In genomic region chr13:27270594-27271520, GRCh38 we compare ENCODE assay signal across 1 cellular context.
TF ChIP-seq lines count a peak whose summit lies in the region.

TSS of gene RASL11A (plus strand) at chr13:27270830. CDS start at chr13:27270945, 115 bp downstream.

TF ChIP-seq in HepG2, 621 proteins besides CTCF, POLR2A, EP300 and RAD21 (continued from another document and continues in another):
- TF ChIP-seq, protein P1, sequence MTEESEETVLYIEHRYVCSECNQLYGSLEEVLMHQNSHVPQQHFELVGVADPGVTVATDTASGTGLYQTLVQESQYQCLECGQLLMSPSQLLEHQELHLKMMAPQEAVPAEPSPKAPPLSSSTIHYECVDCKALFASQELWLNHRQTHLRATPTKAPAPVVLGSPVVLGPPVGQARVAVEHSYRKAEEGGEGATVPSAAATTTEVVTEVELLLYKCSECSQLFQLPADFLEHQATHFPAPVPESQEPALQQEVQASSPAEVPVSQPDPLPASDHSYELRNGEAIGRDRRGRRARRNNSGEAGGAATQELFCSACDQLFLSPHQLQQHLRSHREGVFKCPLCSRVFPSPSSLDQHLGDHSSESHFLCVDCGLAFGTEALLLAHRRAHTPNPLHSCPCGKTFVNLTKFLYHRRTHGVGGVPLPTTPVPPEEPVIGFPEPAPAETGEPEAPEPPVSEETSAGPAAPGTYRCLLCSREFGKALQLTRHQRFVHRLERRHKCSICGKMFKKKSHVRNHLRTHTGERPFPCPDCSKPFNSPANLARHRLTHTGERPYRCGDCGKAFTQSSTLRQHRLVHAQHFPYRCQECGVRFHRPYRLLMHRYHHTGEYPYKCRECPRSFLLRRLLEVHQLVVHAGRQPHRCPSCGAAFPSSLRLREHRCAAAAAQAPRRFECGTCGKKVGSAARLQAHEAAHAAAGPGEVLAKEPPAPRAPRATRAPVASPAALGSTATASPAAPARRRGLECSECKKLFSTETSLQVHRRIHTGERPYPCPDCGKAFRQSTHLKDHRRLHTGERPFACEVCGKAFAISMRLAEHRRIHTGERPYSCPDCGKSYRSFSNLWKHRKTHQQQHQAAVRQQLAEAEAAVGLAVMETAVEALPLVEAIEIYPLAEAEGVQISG (CRISPR knock-in tag; IDR thresholded peaks at IDR 0.05) = no peak; the same call in 1 of the 2 replicates
- peak; percentile 98 to 99 for TF ChIP-seq HMGXB4 (CRISPR knock-in tag; IDR thresholded peaks at IDR 0.05; ENCODE audit: borderline replicate concordance in 1 of 2, low read depth in 1 of 2)
- 0 out of 2 replicates have a peak, but pooled peaks have one; percentile 54 for TF ChIP-seq ZNF572 (CRISPR knock-in tag; IDR thresholded peaks at IDR 0.05)
- TF ChIP-seq ZC3H13 (CRISPR knock-in tag; IDR thresholded peaks at IDR 0.05) = peak; percentile 88
- TF ChIP-seq ZNF33B (CRISPR knock-in tag; IDR thresholded peaks at IDR 0.05) = peak; percentile 18; the same call in 1 of the 2 replicates
- TF ChIP-seq ATF4 (CRISPR knock-in tag; IDR thresholded peaks at IDR 0.05) = peak in 1 of 2 experiments; percentile 30; a peak in 1 of 4 replicates
- TF ChIP-seq NFE2L2 (IDR thresholded peaks at IDR 0.05; ENCODE audit: low read length) = no peak
- TF ChIP-seq, protein P2, sequence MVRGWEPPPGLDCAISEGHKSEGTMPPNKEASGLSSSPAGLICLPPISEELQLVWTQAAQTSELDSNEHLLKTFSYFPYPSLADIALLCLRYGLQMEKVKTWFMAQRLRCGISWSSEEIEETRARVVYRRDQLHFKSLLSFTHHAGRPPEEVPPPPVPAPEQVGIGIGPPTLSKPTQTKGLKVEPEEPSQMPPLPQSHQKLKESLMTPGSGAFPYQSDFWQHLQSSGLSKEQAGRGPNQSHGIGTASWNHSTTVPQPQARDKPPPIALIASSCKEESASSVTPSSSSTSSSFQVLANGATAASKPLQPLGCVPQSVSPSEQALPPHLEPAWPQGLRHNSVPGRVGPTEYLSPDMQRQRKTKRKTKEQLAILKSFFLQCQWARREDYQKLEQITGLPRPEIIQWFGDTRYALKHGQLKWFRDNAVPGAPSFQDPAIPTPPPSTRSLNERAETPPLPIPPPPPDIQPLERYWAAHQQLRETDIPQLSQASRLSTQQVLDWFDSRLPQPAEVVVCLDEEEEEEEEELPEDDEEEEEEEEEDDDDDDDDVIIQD (CRISPR knock-in tag; IDR thresholded peaks at IDR 0.05; ENCODE audit: low read depth) = no peak
- no peak for TF ChIP-seq HMGA1 (CRISPR knock-in tag; conservative IDR thresholded peaks at IDR 0.05)
- TF ChIP-seq ZKSCAN8 (CRISPR knock-in tag; IDR thresholded peaks at IDR 0.05; ENCODE audit: borderline replicate concordance) = peak; percentile 35; the same call in 1 of the 2 replicates
- peak; percentile 76; the same call in 1 of the 2 replicates for TF ChIP-seq ZNF841 (CRISPR knock-in tag; IDR thresholded peaks at IDR 0.05; ENCODE audit: borderline replicate concordance)
- TF ChIP-seq ZNF772 (CRISPR knock-in tag; IDR thresholded peaks at IDR 0.05) = peak; percentile 59; the same call in 1 of the 2 replicates
- TF ChIP-seq ISX (CRISPR knock-in tag; conservative IDR thresholded peaks at IDR 0.05) = no peak; the same call in 1 of the 2 replicates
- TF ChIP-seq ZBTB20 (CRISPR knock-in tag; IDR thresholded peaks at IDR 0.05; ENCODE audit: borderline replicate concordance, low read depth) = 0 out of 2 replicates have a peak, but pooled peaks have one; percentile 20
- peak; percentile 59 for TF ChIP-seq MXD4 (CRISPR knock-in tag; IDR thresholded peaks at IDR 0.05)
- TF ChIP-seq HNRNPLL (IDR thresholded peaks at IDR 0.05; ENCODE audit: low read depth, low read length, poor library complexity, severe bottlenecking) = peak; percentile 90
- TF ChIP-seq FOXK1 (CRISPR knock-in tag; IDR thresholded peaks at IDR 0.05; ENCODE audit: borderline replicate concordance, low read depth) = no peak
- TF ChIP-seq ZNF513 (CRISPR knock-in tag; conservative IDR thresholded peaks at IDR 0.05) = no peak
- TF ChIP-seq ZNF180 (CRISPR knock-in tag; IDR thresholded peaks at IDR 0.05; ENCODE audit: borderline replicate concordance, low read depth) = no peak
- no peak for TF ChIP-seq NR2F6 (IDR thresholded peaks at IDR 0.05)
- TF ChIP-seq NR2F6 (CRISPR knock-in tag; IDR thresholded peaks at IDR 0.05) = 0 out of 2 replicates have a peak, but pooled peaks have one; percentile 9
- no peak for TF ChIP-seq ZNF251 (CRISPR knock-in tag; IDR thresholded peaks at IDR 0.05)
- TF ChIP-seq KDM5B (CRISPR knock-in tag; IDR thresholded peaks at IDR 0.05; ENCODE audit: borderline replicate concordance) = peak; percentile 68; the same call in 1 of the 2 replicates
- no peak for TF ChIP-seq MAZ (IDR thresholded peaks at IDR 0.05; ENCODE audit: borderline replicate concordance, low read depth, low read length)
- peak; percentile 54; the same call in 1 of the 2 replicates for TF ChIP-seq MAZ (CRISPR knock-in tag; IDR thresholded peaks at IDR 0.05; ENCODE audit: low read depth)
- TF ChIP-seq CHCHD3 (CRISPR knock-in tag; IDR thresholded peaks at IDR 0.05) = no peak
- TF ChIP-seq PRDM4 (CRISPR knock-in tag; IDR thresholded peaks at IDR 0.05; ENCODE audit: borderline replicate concordance) = 0 out of 2 replicates have a peak, but pooled peaks have one; percentile 40
- TF ChIP-seq, protein P3, sequence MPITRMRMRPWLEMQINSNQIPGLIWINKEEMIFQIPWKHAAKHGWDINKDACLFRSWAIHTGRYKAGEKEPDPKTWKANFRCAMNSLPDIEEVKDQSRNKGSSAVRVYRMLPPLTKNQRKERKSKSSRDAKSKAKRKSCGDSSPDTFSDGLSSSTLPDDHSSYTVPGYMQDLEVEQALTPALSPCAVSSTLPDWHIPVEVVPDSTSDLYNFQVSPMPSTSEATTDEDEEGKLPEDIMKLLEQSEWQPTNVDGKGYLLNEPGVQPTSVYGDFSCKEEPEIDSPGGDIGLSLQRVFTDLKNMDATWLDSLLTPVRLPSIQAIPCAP (CRISPR knock-in tag; IDR thresholded peaks at IDR 0.05; ENCODE audit: low read depth) = peak; percentile 64; the same call in 1 of the 2 replicates
- TF ChIP-seq JUND (CRISPR knock-in tag; IDR thresholded peaks at IDR 0.05) = no peak
- TF ChIP-seq, protein P4, sequence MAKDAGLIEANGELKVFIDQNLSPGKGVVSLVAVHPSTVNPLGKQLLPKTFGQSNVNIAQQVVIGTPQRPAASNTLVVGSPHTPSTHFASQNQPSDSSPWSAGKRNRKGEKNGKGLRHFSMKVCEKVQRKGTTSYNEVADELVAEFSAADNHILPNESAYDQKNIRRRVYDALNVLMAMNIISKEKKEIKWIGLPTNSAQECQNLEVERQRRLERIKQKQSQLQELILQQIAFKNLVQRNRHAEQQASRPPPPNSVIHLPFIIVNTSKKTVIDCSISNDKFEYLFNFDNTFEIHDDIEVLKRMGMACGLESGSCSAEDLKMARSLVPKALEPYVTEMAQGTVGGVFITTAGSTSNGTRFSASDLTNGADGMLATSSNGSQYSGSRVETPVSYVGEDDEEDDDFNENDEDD (CRISPR knock-in tag; IDR thresholded peaks at IDR 0.05; ENCODE audit: borderline replicate concordance) = peak; percentile 66
- TF ChIP-seq, protein P5, sequence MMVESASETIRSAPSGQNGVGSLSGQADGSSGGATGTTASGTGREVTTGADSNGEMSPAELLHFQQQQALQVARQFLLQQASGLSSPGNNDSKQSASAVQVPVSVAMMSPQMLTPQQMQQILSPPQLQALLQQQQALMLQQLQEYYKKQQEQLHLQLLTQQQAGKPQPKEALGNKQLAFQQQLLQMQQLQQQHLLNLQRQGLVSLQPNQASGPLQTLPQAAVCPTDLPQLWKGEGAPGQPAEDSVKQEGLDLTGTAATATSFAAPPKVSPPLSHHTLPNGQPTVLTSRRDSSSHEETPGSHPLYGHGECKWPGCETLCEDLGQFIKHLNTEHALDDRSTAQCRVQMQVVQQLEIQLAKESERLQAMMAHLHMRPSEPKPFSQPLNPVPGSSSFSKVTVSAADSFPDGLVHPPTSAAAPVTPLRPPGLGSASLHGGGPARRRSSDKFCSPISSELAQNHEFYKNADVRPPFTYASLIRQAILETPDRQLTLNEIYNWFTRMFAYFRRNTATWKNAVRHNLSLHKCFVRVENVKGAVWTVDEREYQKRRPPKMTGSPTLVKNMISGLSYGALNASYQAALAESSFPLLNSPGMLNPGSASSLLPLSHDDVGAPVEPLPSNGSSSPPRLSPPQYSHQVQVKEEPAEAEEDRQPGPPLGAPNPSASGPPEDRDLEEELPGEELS (CRISPR knock-in tag; IDR thresholded peaks at IDR 0.05) = no peak
- no peak for TF ChIP-seq HHEX (CRISPR knock-in tag; IDR thresholded peaks at IDR 0.05)
- peak; percentile 93 for TF ChIP-seq FOXC1 (CRISPR knock-in tag; IDR thresholded peaks at IDR 0.05; ENCODE audit: borderline replicate concordance)
- TF ChIP-seq, protein P6, sequence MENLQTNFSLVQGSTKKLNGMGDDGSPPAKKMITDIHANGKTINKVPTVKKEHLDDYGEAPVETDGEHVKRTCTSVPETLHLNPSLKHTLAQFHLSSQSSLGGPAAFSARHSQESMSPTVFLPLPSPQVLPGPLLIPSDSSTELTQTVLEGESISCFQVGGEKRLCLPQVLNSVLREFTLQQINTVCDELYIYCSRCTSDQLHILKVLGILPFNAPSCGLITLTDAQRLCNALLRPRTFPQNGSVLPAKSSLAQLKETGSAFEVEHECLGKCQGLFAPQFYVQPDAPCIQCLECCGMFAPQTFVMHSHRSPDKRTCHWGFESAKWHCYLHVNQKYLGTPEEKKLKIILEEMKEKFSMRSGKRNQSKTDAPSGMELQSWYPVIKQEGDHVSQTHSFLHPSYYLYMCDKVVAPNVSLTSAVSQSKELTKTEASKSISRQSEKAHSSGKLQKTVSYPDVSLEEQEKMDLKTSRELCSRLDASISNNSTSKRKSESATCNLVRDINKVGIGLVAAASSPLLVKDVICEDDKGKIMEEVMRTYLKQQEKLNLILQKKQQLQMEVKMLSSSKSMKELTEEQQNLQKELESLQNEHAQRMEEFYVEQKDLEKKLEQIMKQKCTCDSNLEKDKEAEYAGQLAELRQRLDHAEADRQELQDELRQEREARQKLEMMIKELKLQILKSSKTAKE (CRISPR knock-in tag; IDR thresholded peaks at IDR 0.05; ENCODE audit: borderline replicate concordance) = 0 out of 2 replicates have a peak, but pooled peaks have one; percentile 41
- no peak; the same call in 1 of the 2 replicates for TF ChIP-seq ZBTB38 (CRISPR knock-in tag; IDR thresholded peaks at IDR 0.05)
- TF ChIP-seq TBL1XR1 (IDR thresholded peaks at IDR 0.05; ENCODE audit: borderline replicate concordance, low read length, partially characterized antibody) = no peak
- peak; percentile 33 for TF ChIP-seq YY1 (IDR thresholded peaks at IDR 0.05; ENCODE audit: insufficient read depth, insufficient replicate concordance, low read depth, low read length)
- peak; percentile 88 for TF ChIP-seq REL (CRISPR knock-in tag; conservative IDR thresholded peaks at IDR 0.05)
- peak; percentile 28; the same call in 1 of the 2 replicates for TF ChIP-seq ZNF350 (CRISPR knock-in tag; IDR thresholded peaks at IDR 0.05; ENCODE audit: borderline replicate concordance, low read depth)
- TF ChIP-seq PHF21A (CRISPR knock-in tag; IDR thresholded peaks at IDR 0.05) = peak; percentile 60
- TF ChIP-seq ZNF703 (CRISPR knock-in tag; IDR thresholded peaks at IDR 0.05; ENCODE audit: borderline replicate concordance) = peak; percentile 91; the same call in 1 of the 2 replicates
- TF ChIP-seq ZNF616 (CRISPR knock-in tag; IDR thresholded peaks at IDR 0.05; ENCODE audit: low read depth) = peak; percentile 27; the same call in 1 of the 2 replicates
- 0 out of 2 replicates have a peak, but pooled peaks have one; percentile 54 for TF ChIP-seq ZIK1 (CRISPR knock-in tag; IDR thresholded peaks at IDR 0.05; ENCODE audit: borderline replicate concordance, low read depth)
- TF ChIP-seq PRPF4 (IDR thresholded peaks at IDR 0.05; ENCODE audit: low read depth, low read length, poor library complexity, severe bottlenecking) = no peak
- TF ChIP-seq ZNF354B (CRISPR knock-in tag; IDR thresholded peaks at IDR 0.05) = no peak
